Comparison of ENCODE assay signal across 12 cellular contexts in genomic region chr15:48627260-48627969, GRCh38. TPM values are rescaled to one million over a fixed set of nuclear protein-coding genes. Genes with fewer than 3 reads are reported as not detected.
A peak's percentile ranks its signal among the peaks of the same experiment; 100 is the strongest.
DNase-seq lines count a peak whose midpoint lies in the region; TF ChIP-seq lines count a peak whose summit lies in the region.
"Had no signal": no experiment of that assay in that cellular context is flagged by ENCODE, and none has a peak within 500 bp of the region (broad histone marks: within the 10 kb centered on the region; RNA-seq: fewer than 3 reads in every experiment).

No MANE protein-coding gene starts in this region.

- POLR2A ChIA-PET in Caco-2 (lab: Charles Lee) = no interaction called here

- H3K27me3 Mint-ChIP-seq in HFFc6 (ENCODE audit: insufficient read depth) (peaks cover 6% of the 10 kb centered on the region; the same call in 1 of the 2 replicates), Caco-2 (ENCODE audit: insufficient read depth, unreplicated experiment) (peaks cover 9% of the 10 kb centered on the region)
- H3K27me3 Mint-ChIP-seq: brain had no signal

- H3K4me1 Mint-ChIP-seq in HFFc6 (ENCODE audit: low read depth) (peaks cover 93% of the 10 kb centered on the region), Caco-2 (ENCODE audit: low read depth, unreplicated experiment) (no peaks in the 10 kb centered on the region)

- CTCF ChIA-PET in Caco-2 (lab: Charles Lee) = no interaction called here

- peaks cover 73% of the 10 kb centered on the region for H3K79me2 ChIP-seq in smooth muscle cell (ENCODE audit: low read depth)

- H2AFZ ChIP-seq in smooth muscle cell (ENCODE audit: low read depth) = no peak overlapping the region

- H3K9me3 Mint-ChIP-seq in HFFc6 (no peaks in the 10 kb centered on the region), Caco-2 (ENCODE audit: unreplicated experiment) (no peaks in the 10 kb centered on the region)
- H3K9me3 Mint-ChIP-seq: brain had no signal

- H3K27ac ChIP-seq in ascending aorta = peak overlapping the region; percentile 49 to 61
- H3K27ac ChIP-seq in smooth muscle cell (ENCODE audit: low read depth) = peak overlapping the region; percentile 62
- H3K27ac ChIP-seq: VCaP had no signal

- H4K20me1 ChIP-seq in smooth muscle cell (ENCODE audit: low read depth) = peaks cover 6% of the 10 kb centered on the region

- no peak overlapping the region for H3K9ac ChIP-seq in smooth muscle cell (ENCODE audit: low read depth)

- no peaks in the 10 kb centered on the region for H3K27me3 ChIP-seq in ascending aorta
- no peaks in the 10 kb centered on the region for H3K27me3 ChIP-seq in smooth muscle cell (ENCODE audit: low read depth)
- H3K27me3 ChIP-seq in Caco-2 (replicated peaks; ENCODE audit: control insufficient read depth, insufficient read depth, low read length) = no peaks in the 10 kb centered on the region; the same call in 1 of the 2 replicates
- H3K27me3 ChIP-seq: Peyer's patch had no signal

- H3K4me1 ChIP-seq in ascending aorta (peaks cover 10 to 39% of the 10 kb centered on the region in 2 donors), smooth muscle cell (ENCODE audit: low read depth) (peaks cover 39% of the 10 kb centered on the region), Caco-2 (no peaks in the 10 kb centered on the region)
- H3K4me1 ChIP-seq: Peyer's patch had no signal

- intact Hi-C loops in ascending aorta (cut with DNase I) (no loop called here), Caco-2 (cut with micrococcal nuclease; ENCODE audit: unreplicated experiment) (no loop called here)

- 38% methylated on average over 8 of the region's 8 CpGs for WGBS in smooth muscle cell (ENCODE audit: low lambda C conversion rate)

- H3K4me3 ChIP-seq in ascending aorta (no peak overlapping the region), foreskin fibroblast (ENCODE audit: low read depth in 1 of 2, low read length in 2 of 2) (peak overlapping the region in 1 of 2 donors; percentile 10), smooth muscle cell (no peak overlapping the region), Caco-2 (ENCODE audit: low read depth, low read length) (no peak overlapping the region)
- H3K4me3 ChIP-seq: Peyer's patch had no signal

- peak overlapping the region; percentile 75 for H3K4me3 Mint-ChIP-seq in HFFc6
- no peak overlapping the region for H3K4me3 Mint-ChIP-seq in Caco-2 (ENCODE audit: unreplicated experiment)
- H3K4me3 Mint-ChIP-seq: brain had no signal

- H3K36me3 Mint-ChIP-seq in HFFc6 (ENCODE audit: low read depth) (peaks cover 55% of the 10 kb centered on the region), Caco-2 (ENCODE audit: insufficient read depth, unreplicated experiment) (no peaks in the 10 kb centered on the region)

- H3F3A ChIP-seq in smooth muscle cell (ENCODE audit: low read depth) = peaks cover 6% of the 10 kb centered on the region

- DNase-seq in HFFc6 (peak; percentile 86), ascending aorta (ENCODE audit: low spot score in 2 of 2) (no peak), foreskin fibroblast (peak; percentile 78 to 89), smooth muscle cell (lab: John Stamatoyannopoulos, UW; ENCODE audit: unreplicated experiment) (no peak), NOMO-1 (lab: John Stamatoyannopoulos, UW; ENCODE audit: unreplicated experiment in 2 of 2) (no peak), HuH-7 (ENCODE audit: low spot score) (no peak), Caco-2 (no peak), SHP77 (lab: John Stamatoyannopoulos, UW) (no peak)
- DNase-seq: NCI-H2107, Peyer's patch had no signal

- no peaks in the 10 kb centered on the region for H3K36me3 ChIP-seq in ascending aorta
- no peaks in the 10 kb centered on the region for H3K36me3 ChIP-seq in smooth muscle cell (ENCODE audit: low read depth)
- H3K36me3 ChIP-seq in Caco-2 (ENCODE audit: control insufficient read depth, insufficient read depth, low read length) = no peaks in the 10 kb centered on the region
- H3K36me3 ChIP-seq: Peyer's patch had no signal

- H3K4me2 ChIP-seq in smooth muscle cell = peak overlapping the region; percentile 49

- H3K27ac Mint-ChIP-seq in HFFc6 (peak overlapping the region; percentile 91), Caco-2 (ENCODE audit: unreplicated experiment) (no peak overlapping the region)
- H3K27ac Mint-ChIP-seq: brain had no signal

- H3K9me3 ChIP-seq in ascending aorta (no peaks in the 10 kb centered on the region), smooth muscle cell (replicated peaks; ENCODE audit: low read depth) (no peaks in the 10 kb centered on the region), Caco-2 (no peaks in the 10 kb centered on the region)
- H3K9me3 ChIP-seq: Peyer's patch had no signal

- BruUV-seq in Caco-2 (replicated peaks; lab: Mats Ljungman, UMichigan) = no TSS peak

- TF ChIP-seq CTCF in HFFc6 (IDR thresholded peaks at IDR 0.05) (no peak), ascending aorta (IDR thresholded peaks at IDR 0.05) (no peak), foreskin fibroblast (IDR thresholded peaks at IDR 0.05; ENCODE audit: low read depth, low read length) (no peak), smooth muscle cell (IDR thresholded peaks at IDR 0.05; ENCODE audit: borderline replicate concordance, insufficient read depth, poor library complexity, severe bottlenecking) (no peak), Caco-2 (IDR thresholded peaks at IDR 0.05; ENCODE audit: insufficient read depth in 1 of 2, low read depth in 1 of 2, low read length in 1 of 2, severe bottlenecking in 1 of 2, unreplicated experiment in 1 of 2) (no peak)

RNA-seq across cellular contexts. Expression of gene FBN1, which starts 18.1 kb away (rescaled TPM):
- 100 to 1,000 TPM; 584 to 754 (median 609) TPM for total RNA-seq in HFFc6 (2021; fragmentation: NEBNext Ultra II Directional; extraction: Animal tissue kit (Norgen Biotek cat#: 25700))
- total RNA-seq in ascending aorta (164 TPM), smooth muscle cell (330 and 455 TPM in 2 replicates), Caco-2 (2022) (0.21 and 0.43 TPM in 2 replicates)
- 97.3 and 137 TPM in 2 replicates for polyA plus RNA-seq in smooth muscle cell

Comparison
In these comparisons a context has a peak if more than half of its experiments do, and no peak if none do; other contexts are left out.
1. DNase-seq: peak in HFFc6 (single experiment) and foreskin fibroblast (2 of 2); none in ascending aorta (0 of 2), smooth muscle cell (single experiment), NOMO-1 (0 of 2), HuH-7 (single experiment), Caco-2 (0 of 2) and SHP77 (0 of 2).
2. RNA of gene FBN1, which starts 18.1 kb away (total RNA-seq): 584 to 754 TPM in HFFc6, 330 to 455 TPM in smooth muscle cell and 164 TPM in ascending aorta (single experiment); 0.21 to 0.43 TPM in Caco-2; every median in the first group is over 100 times any median in the second.